Comparison of ENCODE assay signal across 10 cellular contexts in genomic region chr18:67292814-67293213, GRCh38.
"Had no signal": no experiment of that assay in that cellular context is flagged by ENCODE, and none has a peak within 500 bp of the region (broad histone marks: within the 10 kb centered on the region; RNA-seq: fewer than 3 reads in every experiment).

No MANE protein-coding gene starts in this region.

- H3K4me2 ChIP-seq: GM23338 had no signal

- FAIRE-seq: H1, H54, K562 had no signal

- H3K4me1 Mint-ChIP-seq: GM23338 had no signal

- H3K4me3 ChIP-seq: GM23338, K562 had no signal

- H3K27ac Mint-ChIP-seq: GM23338, H9, HFFc6 had no signal

- H3K27ac ChIP-seq: HL-60 had no signal

- H3K4me3 Mint-ChIP-seq: GM23338, H9, HFFc6 had no signal

- H2AFZ ChIP-seq: GM23338 had no signal

- H3K9me3 Mint-ChIP-seq: HFFc6 had no signal

- DNase-seq: H9, HCEC 1CT, HFFc6, IMR-90, KG1 had no signal

- ATAC-seq: GM23338, K562 had no signal
